In the genomic region with DNA sequence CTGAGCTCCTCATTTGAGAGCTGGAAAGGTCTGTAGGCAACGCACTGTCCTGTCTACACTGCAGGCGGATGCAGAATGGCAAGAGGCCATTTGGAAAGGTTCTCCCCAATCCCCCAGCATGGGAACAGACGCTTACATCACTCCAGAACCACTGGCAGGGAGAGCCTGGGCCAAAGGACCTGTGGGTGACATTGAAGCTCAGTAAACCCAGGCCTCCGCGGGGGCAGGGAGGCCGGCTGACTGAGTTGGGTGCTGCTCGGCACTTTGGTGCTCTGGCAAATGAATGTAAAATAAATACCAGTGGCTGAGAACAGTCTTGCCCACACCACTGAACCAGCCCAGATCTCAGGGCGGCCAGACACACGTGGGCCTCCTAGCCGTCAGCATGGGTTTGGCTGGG, we compare ENCODE assay signal across 34 cellular contexts.
"Had no signal": no experiment of that assay in that cellular context is flagged by ENCODE, and none has a peak within 500 bp of the region (broad histone marks: within the 10 kb centered on the region; RNA-seq: fewer than 3 reads in every experiment).

No MANE protein-coding gene starts in this region.

- H3K4me2 ChIP-seq: PC-9 had no signal

- H3K4me3 ChIP-seq: ascending aorta, MG63, PC-9, SJCRH30, SK-N-MC had no signal

- H3K9me3 ChIP-seq: ascending aorta, MG63, SJCRH30 had no signal

- H3K4me1 ChIP-seq: ascending aorta, SJCRH30 had no signal

- DNase-seq: activated CD4-positive, alpha-beta T cell treated with anti-CD3 and anti-CD28 coated beads for 1 hour; activated CD4-positive, alpha-beta T cell treated with anti-CD3 and anti-CD28 coated beads for 48 hours; activated CD4-positive, CD25-positive, alpha-beta regulatory T cell; activated CD8-positive, alpha-beta T cell treated with anti-CD3 and anti-CD28 coated beads for 36 hours; activated effector memory CD4-positive, alpha-beta T cell treated with anti-CD3 and anti-CD28 coated beads, Interleukin-2, amount 50 U/mL, for 16 hours; activated naive CD4-positive, alpha-beta T cell; activated naive CD4-positive, alpha-beta T cell treated with anti-CD3 and anti-CD28 coated beads, Interleukin-2, amount 50 U/mL, for 16 hours; activated naive CD8-positive, alpha-beta T cell treated with anti-CD3 and anti-CD28 coated beads for 36 hours; activated T-cell treated with anti-CD3 and anti-CD28 coated beads, Interleukin-2, amount 50 U/mL, for 1 hour; activated T-cell treated with anti-CD3 and anti-CD28 coated beads, Interleukin-2, amount 50 U/mL, for 72 hours; amygdala; caudate nucleus; Kasumi-1; KG1; MG63; NCI-H1048; NCI-H1105 treated with DMSO at 0.1 percent for 48 hours; NCI-H1436; NCI-H1694 treated with DMSO at 0.1 percent for 48 hours; NCI-H2029; NCI-H510A; NCI-H526; NCI-H748 treated with DMSO at 0.1 percent for 48 hours; NK-92 treated with Interleukin-12 subunit alpha and Interleukin-12 subunit beta, amount 100 ng/mL, for 24 hours; PC-9; SHP77; SJCRH30; T1000; WERI-Rb-1 had no signal

- H3K27ac ChIP-seq: ascending aorta, PC-9, RWPE1, SJCRH30, SK-N-MC, WERI-Rb-1 had no signal

- H3K27me3 ChIP-seq: ascending aorta, MG63, SJCRH30 had no signal

- H2AFZ ChIP-seq: PC-9 had no signal

- ATAC-seq: activated CD8-positive, alpha-beta T cell treated with anti-CD3 and anti-CD28 coated beads for 36 hours; activated T-cell treated with anti-CD3 and anti-CD28 coated beads, Interleukin-2, amount 50 U/mL, for 72 hours; activated T-helper 17 cell treated with anti-CD3 and anti-CD28 coated beads, Interleukin-2, amount 50 U/mL, for 72 hours had no signal

- H3K36me3 ChIP-seq: SJCRH30 had no signal

- FAIRE-seq: RCC 7860 had no signal
